10 cellular contexts compared by ENCODE assay signal in genomic region chr6:8539446-8539845, GRCh38.
DNase-seq lines count a peak whose midpoint lies in the region; ATAC-seq lines count a peak whose summit lies in the region.
"Had no signal": no experiment of that assay in that cellular context is flagged by ENCODE, and none has a peak within 500 bp of the region (broad histone marks: within the 10 kb centered on the region; RNA-seq: fewer than 3 reads in every experiment).

No MANE protein-coding gene starts in this region.

- no peak overlapping the region for H3K4me3 Mint-ChIP-seq in natural killer cell treated with Interleukin-12 subunit alpha and Interleukin-12 subunit beta and Interleukin-15 and Interleukin-18, amount 100 ng/mL, for 72 hours

- ATAC-seq in natural killer cell treated with Interleukin-12 subunit alpha and Interleukin-12 subunit beta and Interleukin-15 and Interleukin-18, amount 100 ng/mL, for 72 hours: no peak
- ATAC-seq: left cardiac atrium had no signal

- H3K27me3 Mint-ChIP-seq in natural killer cell treated with Interleukin-12 subunit alpha and Interleukin-12 subunit beta and Interleukin-15 and Interleukin-18, amount 100 ng/mL, for 72 hours: no peaks in the 10 kb centered on the region

- no peaks in the 10 kb centered on the region for H3K4me1 Mint-ChIP-seq in natural killer cell treated with Interleukin-12 subunit alpha and Interleukin-12 subunit beta and Interleukin-15 and Interleukin-18, amount 100 ng/mL, for 72 hours (ENCODE audit: low read depth in 2 of 2)

- DNase-seq in Daoy (ENCODE audit: low read depth) (peak; percentile 32), HT-29 (ENCODE audit: low spot score) (peak; percentile 27), RKO (ENCODE audit: low spot score) (peak; percentile 43), glomerular visceral epithelial cell (ENCODE audit: extremely low spot score) (peak; percentile 14), NCI-H1436 treated with DMSO at 0.1 percent for 48 hours (lab: John Stamatoyannopoulos, UW) (no peak)
- DNase-seq in activated CD4-positive, alpha-beta T cell treated with anti-CD3 and anti-CD28 coated beads for 4 hours: no peak
- DNase-seq in activated CD4-positive, alpha-beta T cell treated with anti-CD3 and anti-CD28 coated beads, Interleukin-2, amount 50 U/mL, for 48 hours: no peak
- DNase-seq in natural killer cell treated with Interleukin-12 subunit alpha and Interleukin-12 subunit beta and Interleukin-15 and Interleukin-18, amount 100 ng/mL, for 72 hours (ENCODE audit: low spot score): no peak
- DNase-seq: IMR-90, left cardiac atrium had no signal

- peaks cover 23% of the 10 kb centered on the region for H3K9me3 Mint-ChIP-seq in natural killer cell treated with Interleukin-12 subunit alpha and Interleukin-12 subunit beta and Interleukin-15 and Interleukin-18, amount 100 ng/mL, for 72 hours

- H3K27ac Mint-ChIP-seq in natural killer cell treated with Interleukin-12 subunit alpha and Interleukin-12 subunit beta and Interleukin-15 and Interleukin-18, amount 100 ng/mL, for 72 hours: no peak overlapping the region

- H3K36me3 Mint-ChIP-seq in natural killer cell treated with Interleukin-12 subunit alpha and Interleukin-12 subunit beta and Interleukin-15 and Interleukin-18, amount 100 ng/mL, for 72 hours: peaks cover 11% of the 10 kb centered on the region

Comparison
In these comparisons a context has a peak if more than half of its experiments do, and no peak if none do; other contexts are left out.
1. DNase-seq: peak in Daoy (single experiment), HT-29 (single experiment), RKO (single experiment) and glomerular visceral epithelial cell (single experiment); none in activated CD4-positive, alpha-beta T cell treated with anti-CD3 and anti-CD28 coated beads for 4 hours (0 of 2), NCI-H1436 treated with DMSO at 0.1 percent for 48 hours (single experiment), activated CD4-positive, alpha-beta T cell treated with anti-CD3 and anti-CD28 coated beads, Interleukin-2, amount 50 U/mL, for 48 hours (0 of 2) and natural killer cell treated with Interleukin-12 subunit alpha and Interleukin-12 subunit beta and Interleukin-15 and Interleukin-18, amount 100 ng/mL, for 72 hours (single experiment).